Comparison of ENCODE assay signal across 19 cellular contexts in the genomic region with DNA sequence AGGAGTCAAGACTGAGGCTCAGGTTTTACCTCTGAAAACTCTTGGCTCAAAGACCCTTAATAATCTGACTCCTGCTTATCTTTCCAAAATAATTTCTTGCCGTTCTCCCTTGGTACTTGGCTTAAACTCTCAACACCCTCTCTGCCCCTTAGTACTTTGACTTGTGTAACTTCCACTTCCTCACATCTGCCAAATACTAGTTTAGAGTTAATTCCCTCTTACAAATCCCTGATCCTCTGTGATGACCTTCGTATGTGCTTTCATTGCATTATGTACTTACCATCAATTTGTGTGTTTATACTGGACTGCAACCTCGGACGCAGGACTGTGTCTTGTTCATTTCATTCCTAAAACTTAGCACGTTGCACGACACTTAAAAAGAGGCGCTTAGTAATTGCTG. TPM values are rescaled to one million over a fixed set of nuclear protein-coding genes. Genes with fewer than 3 reads are reported as not detected.
A peak's percentile ranks its signal among the peaks of the same experiment; 100 is the strongest.
DNase-seq lines count a peak whose midpoint lies in the region; ATAC-seq, FAIRE-seq and TF ChIP-seq lines count a peak whose summit lies in the region.
"Had no signal": no experiment of that assay in that cellular context is flagged by ENCODE, and none has a peak within 500 bp of the region (broad histone marks: within the 10 kb centered on the region; RNA-seq: fewer than 3 reads in every experiment).

No MANE protein-coding gene starts in this region.

- H3K9me3 Mint-ChIP-seq in central memory CD8-positive, alpha-beta T cell, result no peaks in the 10 kb centered on the region
- H3K9me3 Mint-ChIP-seq in progenitor cell of endocrine pancreas (ENCODE audit: low read depth), result no peaks in the 10 kb centered on the region
- H3K9me3 Mint-ChIP-seq in activated CD4-positive, alpha-beta T cell treated with anti-CD3 and anti-CD28 coated beads for 36 hours (ENCODE audit: low read depth), result no peaks in the 10 kb centered on the region
- H3K9me3 Mint-ChIP-seq: CD14-positive monocyte had no signal

- ATAC-seq in central memory CD8-positive, alpha-beta T cell (replicated peaks; ENCODE audit: extremely low read depth, poor library complexity, severe bottlenecking), result no peak
- no peak for ATAC-seq in activated CD4-positive, alpha-beta T cell treated with anti-CD3 and anti-CD28 coated beads for 36 hours

- H3K27me3 ChIP-seq in mammary epithelial cell (ENCODE audit: insufficient read depth, low read length) (no peaks in the 10 kb centered on the region), breast epithelium (no peaks in the 10 kb centered on the region)
- H3K27me3 ChIP-seq: SJCRH30 had no signal

- BruUV-seq in mammary epithelial cell (replicated peaks; lab: Mats Ljungman, UMichigan), result no TSS peak

- in situ Hi-C loops in mammary epithelial cell (cut with MboI; ENCODE audit: low sequenced_read_pairs in 2 of 2), result no loop called here

- WGBS in mammary epithelial cell (ENCODE audit: low coverage, missing lambda C conversion rate), result 87% methylated on average over 7 of the region's 7 CpGs

- peaks cover 24% of the 10 kb centered on the region for H3K4me1 Mint-ChIP-seq in central memory CD8-positive, alpha-beta T cell
- peaks cover 7% of the 10 kb centered on the region for H3K4me1 Mint-ChIP-seq in progenitor cell of endocrine pancreas (ENCODE audit: low read depth)
- H3K4me1 Mint-ChIP-seq in activated CD4-positive, alpha-beta T cell treated with anti-CD3 and anti-CD28 coated beads for 36 hours, result peaks cover 2% of the 10 kb centered on the region

- CTCF ChIA-PET in mammary epithelial cell (lab: Charles Lee; ENCODE audit: low non-redundant PET), result no interaction called here
- CTCF ChIA-PET in activated CD4-positive, alpha-beta T cell treated with anti-CD3 and anti-CD28 coated beads for 36 hours (lab: Charles Lee), result interaction anchor here (0.6 kb wide), 1 partner anchor 13 kb away, joined by 3 read pairs; no protein-coding TSS in a partner anchor

- H3K4me3 ChIP-seq in mammary epithelial cell (replicated peaks in 1 of 3; ENCODE audit: insufficient read depth in 1 of 3, low read depth in 2 of 3, low read length in 3 of 3), result no peak overlapping the region
- no peak overlapping the region for H3K4me3 ChIP-seq in breast epithelium
- H3K4me3 ChIP-seq: GM23248, SJCRH30 had no signal

- H3K79me2 ChIP-seq in mammary epithelial cell (ENCODE audit: insufficient read depth, low read length), result peaks cover 2% of the 10 kb centered on the region

- dilution Hi-C loops in mammary epithelial cell (cut with HindIII; ENCODE audit: low sequenced_read_pairs), result no loop called here

- DNase-seq in mammary epithelial cell (no peak), breast epithelium (ENCODE audit: low spot score in 2 of 2) (no peak), NCI-H82 (lab: John Stamatoyannopoulos, UW) (peak; percentile 80), progenitor cell of endocrine pancreas (ENCODE audit: low spot score, unreplicated experiment) (no peak), H54 (ENCODE audit: insufficient read length, low spot score) (no peak)
- no peak for DNase-seq in central memory CD8-positive, alpha-beta T cell (ENCODE audit: low spot score in 2 of 2)
- no peak for DNase-seq in stimulated activated CD4-positive, alpha-beta T cell treated with anti-CD3 and anti-CD28 coated beads, Interleukin-2, amount 100 ng/mL, for 48 hours
- no peak for DNase-seq in activated CD4-positive, alpha-beta T cell treated with anti-CD3 and anti-CD28 coated beads for 36 hours
- DNase-seq: ACHN; AML-193; GM23248; KG1; NCI-H1105; NCI-H1694; NCI-H510A treated with DMSO at 0.1 percent for 48 hours; NK-92 treated with Interleukin-12 subunit alpha and Interleukin-12 subunit beta, amount 100 ng/mL, for 24 hours; RPMI8226; SJCRH30 had no signal

- no peaks in the 10 kb centered on the region for H3K27me3 Mint-ChIP-seq in central memory CD8-positive, alpha-beta T cell
- no peaks in the 10 kb centered on the region for H3K27me3 Mint-ChIP-seq in progenitor cell of endocrine pancreas
- H3K27me3 Mint-ChIP-seq in activated CD4-positive, alpha-beta T cell treated with anti-CD3 and anti-CD28 coated beads for 36 hours, result no peaks in the 10 kb centered on the region

- H2AFZ ChIP-seq in mammary epithelial cell (ENCODE audit: low read depth, low read length), result no peak overlapping the region
- H2AFZ ChIP-seq: GM23248 had no signal

- POLR2A ChIA-PET in activated CD4-positive, alpha-beta T cell treated with anti-CD3 and anti-CD28 coated beads for 36 hours (lab: Charles Lee), result no interaction called here

- no peak overlapping the region for H3K27ac ChIP-seq in mammary epithelial cell (ENCODE audit: insufficient read depth, low read depth, low read length)
- no peak overlapping the region for H3K27ac ChIP-seq in breast epithelium
- H3K27ac ChIP-seq: GM23248, SJCRH30 had no signal

- no peak overlapping the region for H3K4me3 Mint-ChIP-seq in central memory CD8-positive, alpha-beta T cell
- H3K4me3 Mint-ChIP-seq in progenitor cell of endocrine pancreas (ENCODE audit: low read depth), result no peak overlapping the region
- H3K4me3 Mint-ChIP-seq in activated CD4-positive, alpha-beta T cell treated with anti-CD3 and anti-CD28 coated beads for 36 hours, result no peak overlapping the region
- H3K4me3 Mint-ChIP-seq: CD14-positive monocyte had no signal

- FAIRE-seq in H54 (lab: Jason Lieb, UNC), result no peak

- intact Hi-C loops in mammary epithelial cell (cut with micrococcal nuclease), result no loop called here
- intact Hi-C loops in breast epithelium (cut with DNase I; ENCODE audit: low total_unique reads), result no loop called here
- intact Hi-C loops in activated CD4-positive, alpha-beta T cell treated with anti-CD3 and anti-CD28 coated beads for 36 hours (cut with DNase I, micrococcal nuclease), result no loop called here

- no peak overlapping the region for H3K4me2 ChIP-seq in mammary epithelial cell (ENCODE audit: insufficient read depth, low read depth, low read length)

- no peaks in the 10 kb centered on the region for H3K4me1 ChIP-seq in mammary epithelial cell (ENCODE audit: insufficient read depth, low read length)
- H3K4me1 ChIP-seq in breast epithelium, result no peaks in the 10 kb centered on the region
- H3K4me1 ChIP-seq: SJCRH30 had no signal

- H3K9me3 ChIP-seq in mammary epithelial cell (replicated peaks; ENCODE audit: insufficient read depth, low read length) (no peaks in the 10 kb centered on the region), breast epithelium (no peaks in the 10 kb centered on the region)
- H3K9me3 ChIP-seq: SJCRH30 had no signal

- H3K36me3 ChIP-seq in mammary epithelial cell (ENCODE audit: insufficient read depth, low read length) (peaks cover 8% of the 10 kb centered on the region), breast epithelium (no peaks in the 10 kb centered on the region)

- H4K20me1 ChIP-seq in mammary epithelial cell (ENCODE audit: insufficient read depth, low read length), result no peaks in the 10 kb centered on the region

- peak overlapping the region; percentile 66 for H3K27ac Mint-ChIP-seq in central memory CD8-positive, alpha-beta T cell (ENCODE audit: low read depth)
- H3K27ac Mint-ChIP-seq in progenitor cell of endocrine pancreas, result peak overlapping the region; percentile 54
- H3K27ac Mint-ChIP-seq in activated CD4-positive, alpha-beta T cell treated with anti-CD3 and anti-CD28 coated beads for 36 hours, result no peak overlapping the region
- H3K27ac Mint-ChIP-seq: CD14-positive monocyte had no signal

- TF ChIP-seq POLR2A in breast epithelium (IDR thresholded peaks at IDR 0.05) (no peak), H54 (IDR thresholded peaks at IDR 0.05; ENCODE audit: low read depth, low read length) (no peak)

- peaks cover 36% of the 10 kb centered on the region for H3K36me3 Mint-ChIP-seq in central memory CD8-positive, alpha-beta T cell (ENCODE audit: insufficient read depth)
- peaks cover 22% of the 10 kb centered on the region for H3K36me3 Mint-ChIP-seq in progenitor cell of endocrine pancreas (ENCODE audit: insufficient read depth)
- H3K36me3 Mint-ChIP-seq in activated CD4-positive, alpha-beta T cell treated with anti-CD3 and anti-CD28 coated beads for 36 hours (ENCODE audit: low read depth), result peaks cover 27% of the 10 kb centered on the region

- peak overlapping the region; percentile 11 for H3K9ac ChIP-seq in mammary epithelial cell (ENCODE audit: insufficient read depth, low read length)
- H3K9ac ChIP-seq: GM23248 had no signal

- TF ChIP-seq CTCF in mammary epithelial cell (conservative IDR thresholded peaks at IDR 0.05 in 1 of 2, IDR thresholded peaks at IDR 0.05 in 1 of 2; ENCODE audit: extremely low read depth in 1 of 2, insufficient read depth in 1 of 2, low read depth in 1 of 2, low read length in 2 of 2) (no peak), breast epithelium (IDR thresholded peaks at IDR 0.05) (no peak), progenitor cell of endocrine pancreas (IDR thresholded peaks at IDR 0.05; ENCODE audit: unreplicated experiment) (no peak)

RNA-seq across cellular contexts. Expression of a gene that starts 35.2 kb away (rescaled TPM):
- total RNA-seq in mammary epithelial cell, result 100 to 1,000 TPM; 134 to 169 TPM
- polyA plus RNA-seq in mammary epithelial cell, result 210 TPM
- polyA minus RNA-seq in mammary epithelial cell, result 122 TPM
- total RNA-seq in breast epithelium, result 100 to 1,000 TPM; 145 to 238 (median 172) TPM
- 226 and 240 TPM in 2 replicates for total RNA-seq in progenitor cell of endocrine pancreas
- total RNA-seq in activated CD4-positive, alpha-beta T cell treated with anti-CD3 and anti-CD28 coated beads for 36 hours, result 100 to 1,000 TPM; 197 to 231 TPM

RNA-seq across cellular contexts. Expression of a gene that starts 43.1 kb away (rescaled TPM):
- total RNA-seq in mammary epithelial cell, result 10 to 100 TPM; 16.2 to 24.5 TPM
- polyA plus RNA-seq in mammary epithelial cell, result 10.6 TPM
- polyA minus RNA-seq in mammary epithelial cell, result 10.3 TPM
- 10 to 100 TPM; 11.5 to 16.5 (median 14.7) TPM for total RNA-seq in breast epithelium
- total RNA-seq in progenitor cell of endocrine pancreas, result 39.1 TPM in 2 replicates
- total RNA-seq in activated CD4-positive, alpha-beta T cell treated with anti-CD3 and anti-CD28 coated beads for 36 hours, result 10 to 100 TPM; 21.9 to 34.0 TPM

RNA-seq across cellular contexts. Expression of a gene that starts 59.2 kb away (rescaled TPM):
- 100 to 1,000 TPM in 1 of 2 donors, 10 to 100 TPM in 1; 93.5 to 131 TPM for total RNA-seq in mammary epithelial cell
- polyA plus RNA-seq in mammary epithelial cell, result 114 TPM
- 127 TPM for polyA minus RNA-seq in mammary epithelial cell
- 10 to 100 TPM; 49.2 to 61.9 (median 56.6) TPM for total RNA-seq in breast epithelium
- total RNA-seq in progenitor cell of endocrine pancreas, result 110 and 113 TPM in 2 replicates
- 100 to 1,000 TPM; 109 to 135 TPM for total RNA-seq in activated CD4-positive, alpha-beta T cell treated with anti-CD3 and anti-CD28 coated beads for 36 hours
